23 cellular contexts compared by ENCODE assay signal in genomic region chr13:55538424-55538823, GRCh38.
DNase-seq lines count a peak whose midpoint lies in the region; ATAC-seq and TF ChIP-seq lines count a peak whose summit lies in the region.
"Had no signal": no experiment of that assay in that cellular context is flagged by ENCODE, and none has a peak within 500 bp of the region (broad histone marks: within the 10 kb centered on the region; RNA-seq: fewer than 3 reads in every experiment).

No MANE protein-coding gene starts in this region.

- no peak overlapping the region for H3K27ac Mint-ChIP-seq in WTC11
- H3K27ac Mint-ChIP-seq: CD14-positive monocyte; CD4-positive, alpha-beta memory T cell; CD4-positive, CD25-positive, alpha-beta regulatory T cell; CD8-positive, alpha-beta memory T cell had no signal

- peaks cover 17% of the 10 kb centered on the region for H3K9me3 Mint-ChIP-seq in WTC11

- H3K36me3 Mint-ChIP-seq in WTC11, result peaks cover 27% of the 10 kb centered on the region
- H3K36me3 Mint-ChIP-seq: CD14-positive monocyte; CD4-positive, alpha-beta memory T cell; CD4-positive, CD25-positive, alpha-beta regulatory T cell had no signal

- H3K4me1 Mint-ChIP-seq in WTC11, result peaks cover 9% of the 10 kb centered on the region
- H3K4me1 Mint-ChIP-seq: CD14-positive monocyte; CD4-positive, alpha-beta memory T cell; CD4-positive, CD25-positive, alpha-beta regulatory T cell; CD8-positive, alpha-beta memory T cell had no signal

- CTCF ChIA-PET in WTC11 (lab: Charles Lee), result no interaction called here

- H3K27me3 Mint-ChIP-seq in WTC11 (ENCODE audit: low read depth), result no peaks in the 10 kb centered on the region
- H3K27me3 Mint-ChIP-seq: CD4-positive, alpha-beta memory T cell; CD4-positive, CD25-positive, alpha-beta regulatory T cell; CD8-positive, alpha-beta memory T cell had no signal

- H3K4me3 Mint-ChIP-seq in WTC11, result no peak overlapping the region
- H3K4me3 Mint-ChIP-seq: CD14-positive monocyte; CD4-positive, alpha-beta memory T cell; CD4-positive, CD25-positive, alpha-beta regulatory T cell; CD8-positive, alpha-beta memory T cell had no signal

- POLR2A ChIA-PET in WTC11 (lab: Charles Lee), result no interaction called here

- TF ChIP-seq CTCF in WTC11 (IDR thresholded peaks at IDR 0.05), result no peak

- DNase-seq in NCI-H748 (lab: John Stamatoyannopoulos, UW; ENCODE audit: unreplicated experiment) (peak; percentile 19), NCI-H748 treated with DMSO at 0.1 percent for 48 hours (lab: John Stamatoyannopoulos, UW) (no peak), NCI-H69 (lab: John Stamatoyannopoulos, UW) (peak; percentile 3), OCI-M1 (lab: John Stamatoyannopoulos, UW) (peak; percentile 8), WTC11 (ENCODE audit: low spot score) (no peak), kidney tubule cell (ENCODE audit: low spot score) (no peak)
- DNase-seq: 8988T; ACHN; BE2C; C1 segment of cervical spinal cord; CD4-positive, alpha-beta memory T cell; CD4-positive, CD25-positive, alpha-beta regulatory T cell; CD8-positive, alpha-beta memory T cell; COR-L47; DMS 273 treated with DMSO at 0.1 percent for 48 hours; DMS153; DMS53; DMS79; DND-41; GF-D8 had no signal

- ATAC-seq in WTC11 (no peak), GM18867 (IDR thresholded peaks at IDR 0.05; ENCODE audit: unreplicated experiment) (no peak), GM18511 (IDR thresholded peaks at IDR 0.05; ENCODE audit: unreplicated experiment) (no peak)

TF ChIP-seq in WTC11, 78 proteins besides CTCF, POLR2A, EP300 and RAD21:
- TF ChIP-seq ZNF317 (CRISPR knock-in tag; IDR thresholded peaks at IDR 0.05; ENCODE audit: borderline replicate concordance, low read depth) (peak; percentile 93), ZMAT4 (CRISPR knock-in tag; IDR thresholded peaks at IDR 0.05) (no peak)
TF ChIP-seq in WTC11: peak in this region for 1.

Comparison
In these comparisons a context has a peak if more than half of its experiments do, and no peak if none do; other contexts are left out.
1. DNase-seq: peak in NCI-H748 (single experiment), NCI-H69 (single experiment) and OCI-M1 (single experiment); none in NCI-H748 treated with DMSO at 0.1 percent for 48 hours (single experiment), WTC11 (single experiment) and kidney tubule cell (single experiment).